In the genomic region with DNA sequence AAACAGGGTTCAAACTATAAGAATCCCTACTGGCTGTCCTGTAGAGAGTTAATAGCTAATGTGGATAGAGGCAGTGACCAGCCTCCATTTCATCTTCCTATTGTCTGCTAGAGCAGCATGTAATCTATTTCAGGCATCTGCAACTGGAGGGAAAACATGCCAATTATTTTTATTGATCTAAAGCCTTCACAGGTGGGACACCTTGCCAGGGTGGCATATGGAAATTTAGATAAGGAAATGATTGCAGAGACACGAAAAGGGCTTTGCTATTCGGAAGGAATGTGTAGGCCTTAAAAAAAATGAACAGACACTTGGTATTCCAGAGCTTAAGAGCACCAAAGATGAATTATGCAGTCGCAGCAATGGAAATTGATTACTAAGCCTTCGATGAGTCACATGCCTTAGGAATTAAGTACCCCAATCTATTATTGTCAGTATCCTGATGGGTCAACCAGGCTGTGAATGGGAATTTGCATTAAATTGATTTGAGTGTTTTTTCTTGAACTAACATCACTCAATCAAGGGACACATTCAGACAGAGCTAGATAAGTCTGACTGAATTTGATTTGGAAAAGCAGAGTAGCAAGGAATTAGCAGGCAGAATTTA, we compare ENCODE assay signal across 21 cellular contexts.
"Had no signal": no experiment of that assay in that cellular context is flagged by ENCODE, and none has a peak within 500 bp of the region (broad histone marks: within the 10 kb centered on the region; RNA-seq: fewer than 3 reads in every experiment).

No MANE protein-coding gene starts in this region.

- H3K36me3 ChIP-seq: gastroesophageal sphincter, left lung, stomach, thoracic aorta, upper lobe of right lung had no signal

- H3K27ac Mint-ChIP-seq: activated CD4-positive, alpha-beta T cell treated with anti-CD3 and anti-CD28 coated beads, Interleukin-2, amount 10 ng/mL, durations not matched to agents 7 days and 5 days; activated naive CD8-positive, alpha-beta T cell treated with anti-CD3 and anti-CD28 coated beads for 36 hours; nephron progenitor cell had no signal

- H3K4me3 Mint-ChIP-seq: activated CD4-positive, alpha-beta T cell treated with anti-CD3 and anti-CD28 coated beads, Interleukin-2, amount 10 ng/mL, durations not matched to agents 7 days and 5 days; activated naive CD8-positive, alpha-beta T cell treated with anti-CD3 and anti-CD28 coated beads for 36 hours; nephron progenitor cell had no signal

- H3K4me1 ChIP-seq: gastroesophageal sphincter, left lung, stomach, upper lobe of right lung had no signal

- H3K4me2 ChIP-seq: hepatocyte had no signal

- H2AFZ ChIP-seq: hepatocyte had no signal

- H3K4me3 ChIP-seq: body of pancreas, coronary artery, gastroesophageal sphincter, hepatocyte, left lung, stomach, thoracic aorta, upper lobe of right lung had no signal

- H3K79me2 ChIP-seq: hepatocyte had no signal

- H3K4me1 Mint-ChIP-seq: activated CD4-positive, alpha-beta T cell treated with anti-CD3 and anti-CD28 coated beads, Interleukin-2, amount 10 ng/mL, durations not matched to agents 7 days and 5 days; activated naive CD8-positive, alpha-beta T cell treated with anti-CD3 and anti-CD28 coated beads for 36 hours had no signal

- H3K27me3 ChIP-seq: body of pancreas, gastroesophageal sphincter, hepatocyte, left lung, stomach, upper lobe of right lung had no signal

- H3K9me3 ChIP-seq: body of pancreas, gastroesophageal sphincter, left lung, stomach, thoracic aorta, upper lobe of right lung had no signal

- H3K36me3 Mint-ChIP-seq: activated naive CD8-positive, alpha-beta T cell treated with anti-CD3 and anti-CD28 coated beads for 36 hours had no signal

- H3K27me3 Mint-ChIP-seq: activated CD4-positive, alpha-beta T cell treated with anti-CD3 and anti-CD28 coated beads, Interleukin-2, amount 10 ng/mL, durations not matched to agents 7 days and 5 days; activated naive CD8-positive, alpha-beta T cell treated with anti-CD3 and anti-CD28 coated beads for 36 hours had no signal

- H3K27ac ChIP-seq: body of pancreas, coronary artery, epithelial cell of prostate, gastroesophageal sphincter, hepatocyte, left lung, stomach, thoracic aorta, upper lobe of right lung had no signal

- DNase-seq: activated CD4-positive, alpha-beta T cell treated with anti-CD3 and anti-CD28 coated beads, Interleukin-2, amount 10 ng/mL, durations not matched to agents 7 days and 5 days; activated CD4-positive, CD25-positive, alpha-beta regulatory T cell; activated CD8-positive, alpha-beta memory T cell treated with anti-CD3 and anti-CD28 coated beads for 24 hours; activated gamma-delta T cell treated with Interleukin-2 at 50 U/mL for 16 hours; activated naive CD8-positive, alpha-beta T cell treated with anti-CD3 and anti-CD28 coated beads for 36 hours; amygdala; body of pancreas; central memory CD4-positive, alpha-beta T cell; effector CD8-positive, alpha-beta T cell; left lung; nephron progenitor cell; stimulated activated CD4-positive, alpha-beta T cell treated with anti-CD3 and anti-CD28 coated beads, Interleukin-12 subunit alpha, Interleukin-12 subunit beta, amount 100 ng/mL, for 4 hours; stimulated activated CD4-positive, alpha-beta T cell treated with anti-CD3 and anti-CD28 coated beads, Interleukin-2, amount 100 ng/mL, for 24 hours; stomach; SW 1271; upper lobe of right lung had no signal

- ATAC-seq: body of pancreas, gastroesophageal sphincter, upper lobe of right lung had no signal
